8 cellular contexts compared by ENCODE assay signal in genomic region chr1:61278503-61278902, GRCh38.
A peak's percentile ranks its signal among the peaks of the same experiment; 100 is the strongest.
DNase-seq lines count a peak whose midpoint lies in the region; ATAC-seq and TF ChIP-seq lines count a peak whose summit lies in the region.
"Not testable (repeated sequence)": the region's sequence is repeated elsewhere in the genome, so short reads cannot be mapped to it uniquely, and the experiment has no call there.

No MANE protein-coding gene starts in this region.

- H2BK12ac ChIP-seq in neuronal stem cell (ENCODE audit: low read length), result not testable (repeated sequence)

- H3K9me3 Mint-ChIP-seq in GM23338; activated T-cell treated with anti-CD3 and anti-CD28 coated beads, Interleukin-2, amount 50 U/mL, for 72 hours: not testable (repeated sequence)

- not testable (repeated sequence) for H4K20me1 ChIP-seq in GM23338 (replicated peaks; ENCODE audit: insufficient read depth)

- H3K27ac ChIP-seq in GM23338 (ENCODE audit: low read depth); neuronal stem cell (replicated peaks; ENCODE audit: low read length): not testable (repeated sequence)
- peak overlapping the region; percentile 65 to 84 for H3K27ac ChIP-seq in coronary artery
- H3K27ac ChIP-seq in gastroesophageal sphincter, result peak overlapping the region in 3 of 4 donors; percentile 27 to 68 (median 62)
- peak overlapping the region; percentile 29 for H3K27ac ChIP-seq in right cardiac atrium (ENCODE audit: low read length)
- peak overlapping the region; percentile 13 to 72 (median 54) for H3K27ac ChIP-seq in sigmoid colon
- peak overlapping the region; percentile 79 to 83 for H3K27ac ChIP-seq in thoracic aorta

- not testable (repeated sequence) for H3K23ac ChIP-seq in neuronal stem cell (ENCODE audit: low read depth, low read length, poor library complexity)

- H3K14ac ChIP-seq in neuronal stem cell (ENCODE audit: low read length), result not testable (repeated sequence)

- not testable (repeated sequence) for H3K4me1 ChIP-seq in GM23338 (ENCODE audit: insufficient read depth); right cardiac atrium (ENCODE audit: control insufficient read depth, insufficient read depth, low read length); neuronal stem cell (ENCODE audit: control insufficient read depth in 2 of 2, insufficient read depth in 1 of 2, low read depth in 1 of 2, low read length in 2 of 2)
- H3K4me1 ChIP-seq in gastroesophageal sphincter, result peaks cover 2 to 68% (median 4%) of the 10 kb centered on the region in 3 donors
- H3K4me1 ChIP-seq in sigmoid colon, result peaks cover 0 to 52% (median 33%) of the 10 kb centered on the region in 4 donors
- peaks cover 29 to 78% of the 10 kb centered on the region in 2 donors for H3K4me1 ChIP-seq in thoracic aorta (ENCODE audit: control insufficient read depth in 1 of 2, low read depth in 2 of 2)

- DNase-seq in GM23338 (ENCODE audit: low spot score); activated T-cell treated with anti-CD3 and anti-CD28 coated beads, Interleukin-2, amount 50 U/mL, for 72 hours; neuronal stem cell (ENCODE audit: low spot score); sigmoid colon; thoracic aorta (ENCODE audit: low spot score): not testable (repeated sequence)
- DNase-seq in coronary artery (ENCODE audit: low spot score) (peak; percentile 78), right cardiac atrium (peak in 2 of 3 donors; percentile 39 to 51)

- not testable (repeated sequence) for H3K9me2 ChIP-seq in GM23338 (ENCODE audit: insufficient read depth)

- not testable (repeated sequence) for H2AFZ ChIP-seq in GM23338; neuronal stem cell (ENCODE audit: low read length)

- H4K8ac ChIP-seq in neuronal stem cell (ENCODE audit: low read depth, low read length), result not testable (repeated sequence)

- TF ChIP-seq EP300 in gastroesophageal sphincter (IDR thresholded peaks at IDR 0.05); sigmoid colon (IDR thresholded peaks at IDR 0.05): not testable (repeated sequence)

- peaks cover 22% of the 10 kb centered on the region for H3K4me1 Mint-ChIP-seq in GM23338
- H3K4me1 Mint-ChIP-seq in activated T-cell treated with anti-CD3 and anti-CD28 coated beads, Interleukin-2, amount 50 U/mL, for 72 hours (ENCODE audit: low read depth), result peaks cover 24% of the 10 kb centered on the region

- H3K9ac ChIP-seq in neuronal stem cell (ENCODE audit: low read depth, low read length, poor library complexity), result not testable (repeated sequence)

- H2BK15ac ChIP-seq in neuronal stem cell (ENCODE audit: low read length), result peak overlapping the region; percentile 17

- not testable (repeated sequence) for H3F3A ChIP-seq in GM23338 (replicated peaks; ENCODE audit: low read depth)

- H2AK5ac ChIP-seq in neuronal stem cell (ENCODE audit: low read depth, low read length), result not testable (repeated sequence)

- H3K27ac Mint-ChIP-seq in GM23338, result peak overlapping the region; percentile 36; the same call in 1 of the 2 replicates
- peak overlapping the region; percentile 63 for H3K27ac Mint-ChIP-seq in activated T-cell treated with anti-CD3 and anti-CD28 coated beads, Interleukin-2, amount 50 U/mL, for 72 hours

- H3K4me3 ChIP-seq in GM23338; coronary artery; gastroesophageal sphincter; right cardiac atrium (ENCODE audit: low read length); neuronal stem cell (ENCODE audit: low read length in 2 of 2); sigmoid colon; thoracic aorta: not testable (repeated sequence)

- H3K9me3 ChIP-seq in gastroesophageal sphincter; right cardiac atrium (ENCODE audit: control insufficient read depth, low read length); neuronal stem cell (replicated peaks in 1 of 2; ENCODE audit: control insufficient read depth in 2 of 2, insufficient read depth in 1 of 2, low read depth in 1 of 2, low read length in 2 of 2); sigmoid colon; thoracic aorta: not testable (repeated sequence)

- intact Hi-C loops in right cardiac atrium (cut with DNase I); sigmoid colon (cut with DNase I): not testable (repeated sequence)

- 73 to 77% methylated on average over 6 to 7 of the region's 8 CpGs for WGBS in gastroesophageal sphincter (ENCODE audit: low coverage in 1 of 2), 2 donors
- whole genome bisulfite sequencing in right cardiac atrium, result 82% methylated on average over 8 of the region's 8 CpGs
- no CpG with 5 or more reads among the region's 8 CpGs for WGBS in neuronal stem cell (ENCODE audit: extremely low coverage in 2 of 2, insufficient read length in 2 of 2, insufficient replicate concordance in 1 of 2), 2 donors
- 94 to 95% methylated on average over 8 of the region's 8 CpGs for WGBS in sigmoid colon, 2 donors

- not testable (repeated sequence) for H2BK5ac ChIP-seq in neuronal stem cell (ENCODE audit: low read length)

- H3K36me3 Mint-ChIP-seq in GM23338 (ENCODE audit: low read depth); activated T-cell treated with anti-CD3 and anti-CD28 coated beads, Interleukin-2, amount 50 U/mL, for 72 hours (ENCODE audit: insufficient read depth in 2 of 2): not testable (repeated sequence)

- H3K27me3 ChIP-seq in GM23338 (ENCODE audit: insufficient read depth); gastroesophageal sphincter; right cardiac atrium (ENCODE audit: control insufficient read depth, insufficient read depth); neuronal stem cell (ENCODE audit: control insufficient read depth in 3 of 3, insufficient read depth in 3 of 3, low read depth in 1 of 3, low read length in 3 of 3); sigmoid colon; thoracic aorta (replicated peaks; ENCODE audit: insufficient read depth): not testable (repeated sequence)

- H3K36me3 ChIP-seq in GM23338 (ENCODE audit: insufficient read depth); gastroesophageal sphincter; neuronal stem cell (replicated peaks in 1 of 2; ENCODE audit: control insufficient read depth in 2 of 2, insufficient read depth in 2 of 2, low read length in 2 of 2); sigmoid colon; thoracic aorta: not testable (repeated sequence)

- not testable (repeated sequence) for H3K27me3 Mint-ChIP-seq in GM23338 (ENCODE audit: insufficient read depth, low read depth, poor library complexity)
- peaks cover 10% of the 10 kb centered on the region for H3K27me3 Mint-ChIP-seq in activated T-cell treated with anti-CD3 and anti-CD28 coated beads, Interleukin-2, amount 50 U/mL, for 72 hours (ENCODE audit: low read depth)

- ATAC-seq in GM23338; activated T-cell treated with anti-CD3 and anti-CD28 coated beads, Interleukin-2, amount 50 U/mL, for 72 hours (replicated peaks in 1 of 2); right cardiac atrium: not testable (repeated sequence)
- ATAC-seq in gastroesophageal sphincter, result peak; percentile 37
- peak; percentile 44 for ATAC-seq in thoracic aorta (ENCODE audit: insufficient number of reproducible peaks, low FRiP score, low read depth)

- H3K4me2 ChIP-seq in GM23338; neuronal stem cell (ENCODE audit: insufficient read depth, low read length, poor library complexity, severe bottlenecking): not testable (repeated sequence)

- H4K91ac ChIP-seq in neuronal stem cell (ENCODE audit: low read depth, low read length, poor library complexity), result not testable (repeated sequence)

- H3K79me1 ChIP-seq in neuronal stem cell (ENCODE audit: low read depth, low read length), result not testable (repeated sequence)

- H3K18ac ChIP-seq in neuronal stem cell (ENCODE audit: low read length), result not testable (repeated sequence)

- not testable (repeated sequence) for H2BK120ac ChIP-seq in neuronal stem cell (ENCODE audit: low read depth, low read length)

- not testable (repeated sequence) for H3K79me2 ChIP-seq in GM23338 (replicated peaks; ENCODE audit: insufficient read depth)

- H3K4ac ChIP-seq in neuronal stem cell (ENCODE audit: low read length), result not testable (repeated sequence)

- not testable (repeated sequence) for H3K4me3 Mint-ChIP-seq in GM23338
- peak overlapping the region in 1 of 2 donors; percentile 39 for H3K4me3 Mint-ChIP-seq in activated T-cell treated with anti-CD3 and anti-CD28 coated beads, Interleukin-2, amount 50 U/mL, for 72 hours

- TF ChIP-seq CTCF in GM23338 (conservative IDR thresholded peaks at IDR 0.05; ENCODE audit: low read depth in 2 of 2); coronary artery (IDR thresholded peaks at IDR 0.05); gastroesophageal sphincter (IDR thresholded peaks at IDR 0.05); sigmoid colon (IDR thresholded peaks at IDR 0.05); thoracic aorta (IDR thresholded peaks at IDR 0.05): not testable (repeated sequence)

- not testable (repeated sequence) for TF ChIP-seq POLR2A in gastroesophageal sphincter (IDR thresholded peaks at IDR 0.05); sigmoid colon (IDR thresholded peaks at IDR 0.05)
